Comparison of ENCODE assay signal across 20 cellular contexts in genomic region chr17:73986641-73987177, GRCh38.
A peak's percentile ranks its signal among the peaks of the same experiment; 100 is the strongest.
DNase-seq lines count a peak whose midpoint lies in the region; ATAC-seq and TF ChIP-seq lines count a peak whose summit lies in the region.
"Had no signal": no experiment of that assay in that cellular context is flagged by ENCODE, and none has a peak within 500 bp of the region (broad histone marks: within the 10 kb centered on the region; RNA-seq: fewer than 3 reads in every experiment).

No MANE protein-coding gene starts in this region.

- H3K27me3 ChIP-seq in lower lobe of right lung (ENCODE audit: low read depth), result peaks cover 10% of the 10 kb centered on the region
- H3K27me3 ChIP-seq in uterus, result no peaks in the 10 kb centered on the region

- H3K27ac ChIP-seq in lower lobe of right lung, result no peak overlapping the region
- no peak overlapping the region for H3K27ac ChIP-seq in uterus

- intact Hi-C loops in cardiac septum (cut with DNase I) (no loop called here), left ventricle myocardium superior (cut with micrococcal nuclease) (no loop called here), lower lobe of right lung (cut with DNase I) (no loop called here), uterus (cut with DNase I; ENCODE audit: low total_unique reads) (no loop called here)

- H3K36me3 ChIP-seq in lower lobe of right lung (no peaks in the 10 kb centered on the region), uterus (no peaks in the 10 kb centered on the region)

- DNase-seq in cardiac septum (ENCODE audit: low spot score) (peak; percentile 62), left ventricle myocardium superior (no peak), NCI-H510A treated with DMSO at 0.1 percent for 48 hours (lab: John Stamatoyannopoulos, UW) (peak; percentile 55), lower lobe of right lung (peak; percentile 19), ecto neural progenitor cell (ENCODE audit: low spot score) (no peak), uterus (no peak), NCI-H1694 (lab: John Stamatoyannopoulos, UW) (no peak)
- DNase-seq: AML-193; C1 segment of cervical spinal cord; Calu3; CD8-positive, alpha-beta memory T cell; GDM1; HFFc6; Kasumi-1; NCI-H1694 treated with DMSO at 0.1 percent for 48 hours; NCI-H226; NCI-H524 treated with DMSO at 0.1 percent for 48 hours; NCI-H82; SHP77 had no signal

- TF ChIP-seq POLR2A in uterus (IDR thresholded peaks at IDR 0.05), result no peak

- H3K4me1 ChIP-seq in lower lobe of right lung (no peaks in the 10 kb centered on the region), uterus (no peaks in the 10 kb centered on the region)

- H3K4me3 ChIP-seq in lower lobe of right lung (no peak overlapping the region), uterus (no peak overlapping the region)

- ATAC-seq in left ventricle myocardium superior (no peak), lower lobe of right lung (no peak), GM18858 (IDR thresholded peaks at IDR 0.05; ENCODE audit: unreplicated experiment) (no peak)

- H3K9me3 ChIP-seq in lower lobe of right lung, result no peaks in the 10 kb centered on the region
- no peaks in the 10 kb centered on the region for H3K9me3 ChIP-seq in uterus

- TF ChIP-seq CTCF in lower lobe of right lung (IDR thresholded peaks at IDR 0.05) (no peak), uterus (IDR thresholded peaks at IDR 0.05) (no peak)

Comparison
In these comparisons a context has a peak if more than half of its experiments do, and no peak if none do; other contexts are left out.
1. DNase-seq: peak in cardiac septum (single experiment), NCI-H510A treated with DMSO at 0.1 percent for 48 hours (single experiment) and lower lobe of right lung (single experiment); none in left ventricle myocardium superior (single experiment), ecto neural progenitor cell (single experiment), uterus (0 of 2) and NCI-H1694 (single experiment).